In the genomic region with DNA sequence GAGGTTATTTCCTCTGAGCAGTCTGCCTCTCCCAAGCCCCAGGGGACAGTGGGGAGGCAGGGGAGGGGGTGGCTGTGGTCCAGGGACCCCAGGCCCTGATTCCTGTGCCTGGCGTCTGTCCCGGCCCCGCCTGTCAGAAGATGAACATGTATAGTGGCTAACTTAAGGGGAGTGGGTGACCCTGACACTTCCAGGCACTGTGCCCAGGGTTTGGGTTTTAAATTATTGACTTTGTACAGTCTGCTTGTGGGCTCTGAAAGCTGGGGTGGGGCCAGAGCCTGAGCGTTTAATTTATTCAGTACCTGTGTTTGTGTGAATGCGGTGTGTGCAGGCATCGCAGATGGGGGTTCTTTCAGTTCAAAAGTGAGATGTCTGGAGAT, we compare ENCODE assay signal across 9 cellular contexts. TPM values are rescaled to one million over a fixed set of nuclear protein-coding genes. Genes with fewer than 3 reads are reported as not detected.
DNase-seq lines count a peak whose midpoint lies in the region; ATAC-seq and TF ChIP-seq lines count a peak whose summit lies in the region.
"Had no signal": no experiment of that assay in that cellular context is flagged by ENCODE, and none has a peak within 500 bp of the region (broad histone marks: within the 10 kb centered on the region; RNA-seq: fewer than 3 reads in every experiment).

No MANE protein-coding gene starts in this region.

- H3K9me3 Mint-ChIP-seq in dendritic cell treated with granulocyte-macrophage colony-stimulating factor and Interleukin-4, amounts not matched to agents 40 ng/mL and 50 ng/mL, for 4 days: no peaks in the 10 kb centered on the region
- no peaks in the 10 kb centered on the region for H3K9me3 Mint-ChIP-seq in natural killer cell

- no peaks in the 10 kb centered on the region for H3K27me3 Mint-ChIP-seq in dendritic cell treated with granulocyte-macrophage colony-stimulating factor and Interleukin-4, amounts not matched to agents 40 ng/mL and 50 ng/mL, for 4 days
- H3K27me3 Mint-ChIP-seq in natural killer cell (ENCODE audit: low read depth in 2 of 2): no peaks in the 10 kb centered on the region

- ATAC-seq in natural killer cell (no peak), HG02885 (IDR thresholded peaks at IDR 0.05; ENCODE audit: poor library complexity, unreplicated experiment) (no peak)

- H3K9me2 ChIP-seq in Loucy (replicated peaks; ENCODE audit: low read depth, low read length): no peaks in the 10 kb centered on the region

- H3K27me3 ChIP-seq in ACC112 (ENCODE audit: insufficient read depth, low read length) (no peaks in the 10 kb centered on the region), Loucy (ENCODE audit: insufficient read depth, low read length, poor library complexity, severe bottlenecking) (no peaks in the 10 kb centered on the region), mesendoderm (ENCODE audit: insufficient read depth, low read length, poor library complexity) (no peaks in the 10 kb centered on the region)

- no peak overlapping the region for H3K18ac ChIP-seq in mesendoderm (ENCODE audit: low read length)

- H3K9ac ChIP-seq in Loucy (ENCODE audit: low read depth, low read length, poor library complexity, severe bottlenecking): no peak overlapping the region
- H3K9ac ChIP-seq in mesendoderm (ENCODE audit: low read length): no peak overlapping the region

- DNase-seq in natural killer cell: peak; percentile 15
- no peak for DNase-seq in NCI-H82 treated with DMSO at 0.1 percent for 48 hours (lab: John Stamatoyannopoulos, UW; ENCODE audit: unreplicated experiment)
- DNase-seq in effector CD8-positive, alpha-beta T cell (lab: John Stamatoyannopoulos, UW): no peak
- DNase-seq in mesendoderm: no peak

- peaks cover 61% of the 10 kb centered on the region for H3K36me3 Mint-ChIP-seq in dendritic cell treated with granulocyte-macrophage colony-stimulating factor and Interleukin-4, amounts not matched to agents 40 ng/mL and 50 ng/mL, for 4 days (ENCODE audit: low read depth)
- H3K36me3 Mint-ChIP-seq in natural killer cell: no peaks in the 10 kb centered on the region

- H2BK5ac ChIP-seq in mesendoderm (ENCODE audit: low read length): no peak overlapping the region

- no peak overlapping the region for H2AK5ac ChIP-seq in mesendoderm (ENCODE audit: low read length)

- H3K4me1 ChIP-seq in ACC112 (ENCODE audit: control insufficient read depth, insufficient read depth, low read length, unreplicated experiment) (peaks cover 23% of the 10 kb centered on the region), Loucy (ENCODE audit: insufficient read depth, low read length, poor library complexity, severe bottlenecking) (peaks cover 31% of the 10 kb centered on the region), mesendoderm (ENCODE audit: control insufficient read depth, low read depth, low read length) (peaks cover 2% of the 10 kb centered on the region)

- H4K5ac ChIP-seq in mesendoderm (ENCODE audit: low read length): no peak overlapping the region

- H3K79me1 ChIP-seq in mesendoderm (ENCODE audit: low read length): peaks cover 2% of the 10 kb centered on the region

- H3K27ac Mint-ChIP-seq in dendritic cell treated with granulocyte-macrophage colony-stimulating factor and Interleukin-4, amounts not matched to agents 40 ng/mL and 50 ng/mL, for 4 days: peak overlapping the region; percentile 97
- peak overlapping the region; percentile 88 to 90 for H3K27ac Mint-ChIP-seq in natural killer cell

- H3K79me2 ChIP-seq in ACC112 (ENCODE audit: control insufficient read depth, insufficient read depth, low read length, unreplicated experiment) (peaks cover 25% of the 10 kb centered on the region), Loucy (ENCODE audit: insufficient read depth, low read length) (peaks cover 60% of the 10 kb centered on the region), mesendoderm (ENCODE audit: control insufficient read depth, insufficient read depth, low read length) (peaks cover 4% of the 10 kb centered on the region)

- no CpG with 5 or more reads among the region's 6 CpGs for WGBS in mesendoderm (ENCODE audit: extremely low coverage, insufficient coverage, low lambda C conversion rate)

- H3K4me3 ChIP-seq in ACC112 (ENCODE audit: low read depth, low read length) (peak overlapping the region; percentile 90), Loucy (ENCODE audit: low read length, poor library complexity, severe bottlenecking) (peak overlapping the region; percentile 93), mesendoderm (ENCODE audit: low read length) (no peak overlapping the region)

- no peak overlapping the region for H3K56ac ChIP-seq in mesendoderm (ENCODE audit: low read length)

- intact Hi-C loops in dendritic cell treated with granulocyte-macrophage colony-stimulating factor and Interleukin-4, amounts not matched to agents 40 ng/mL and 50 ng/mL, for 4 days (cut with micrococcal nuclease): no loop called here
- intact Hi-C loops in natural killer cell (cut with micrococcal nuclease): no loop called here

- H3K9me3 ChIP-seq in Loucy (ENCODE audit: insufficient read depth, low read depth, low read length): no peaks in the 10 kb centered on the region

- no peak overlapping the region for H3K4ac ChIP-seq in mesendoderm (ENCODE audit: low read depth, low read length)

- H3F3A ChIP-seq in Loucy (ENCODE audit: low read depth): no peaks in the 10 kb centered on the region

- H2AFZ ChIP-seq in ACC112 (ENCODE audit: low read length, unreplicated experiment): no peak overlapping the region
- no peak overlapping the region for H2AFZ ChIP-seq in Loucy (ENCODE audit: low read length)

- H3K27ac ChIP-seq in ACC112 (ENCODE audit: low read depth, low read length) (no peak overlapping the region), mesendoderm (ENCODE audit: low read depth, low read length) (no peak overlapping the region)

- H2BK15ac ChIP-seq in mesendoderm (replicated peaks; ENCODE audit: low read depth): no peak overlapping the region

- H3K36me3 ChIP-seq in ACC112 (ENCODE audit: insufficient read depth, low read length): no peaks in the 10 kb centered on the region
- peaks cover 16% of the 10 kb centered on the region; the same call in 1 of the 2 replicates for H3K36me3 ChIP-seq in Loucy (ENCODE audit: insufficient read depth, low read length)
- no peaks in the 10 kb centered on the region for H3K36me3 ChIP-seq in mesendoderm (ENCODE audit: control insufficient read depth, insufficient read depth, low read length)

- H3K23ac ChIP-seq in mesendoderm (ENCODE audit: low read length): no peak overlapping the region

- peak overlapping the region; percentile 99 for H3K4me3 Mint-ChIP-seq in dendritic cell treated with granulocyte-macrophage colony-stimulating factor and Interleukin-4, amounts not matched to agents 40 ng/mL and 50 ng/mL, for 4 days
- H3K4me3 Mint-ChIP-seq in natural killer cell: peak overlapping the region; percentile 74

- H3K4me1 Mint-ChIP-seq in dendritic cell treated with granulocyte-macrophage colony-stimulating factor and Interleukin-4, amounts not matched to agents 40 ng/mL and 50 ng/mL, for 4 days (ENCODE audit: low read depth): peaks cover 68% of the 10 kb centered on the region
- H3K4me1 Mint-ChIP-seq in natural killer cell: peaks cover 10 to 37% of the 10 kb centered on the region in 2 donors

- TF ChIP-seq CTCF in Loucy (conservative IDR thresholded peaks at IDR 0.05; ENCODE audit: low read length) (no peak), natural killer cell (IDR thresholded peaks at IDR 0.05) (no peak)

- H4K8ac ChIP-seq in mesendoderm (ENCODE audit: low read depth, low read length): no peak overlapping the region

- H2BK120ac ChIP-seq in mesendoderm (ENCODE audit: low read depth, low read length): no peak overlapping the region

- H3K4me2 ChIP-seq in Loucy (ENCODE audit: low read depth, low read length, poor library complexity, severe bottlenecking) (peak overlapping the region; percentile 83), mesendoderm (ENCODE audit: low read length) (no peak overlapping the region)

- H4K20me1 ChIP-seq in Loucy (ENCODE audit: insufficient read depth, low read length, poor library complexity, severe bottlenecking): peaks cover 42% of the 10 kb centered on the region

RNA-seq across cellular contexts. Expression of gene PIM3, which starts 3.1 kb away (rescaled TPM):
- 100 to 1,000 TPM; 107 to 130 (median 129) TPM for total RNA-seq in natural killer cell
- polyA plus RNA-seq in mesendoderm (2013, experiment 1 of 2): 14.0 TPM
- polyA plus RNA-seq in mesendoderm (2013, experiment 2 of 2): 14.1 TPM

RNA-seq across cellular contexts. Expression of gene CRELD2, which starts 45.2 kb away (rescaled TPM):
- 10 to 100 TPM; 45.1 to 69.8 (median 48.5) TPM for total RNA-seq in natural killer cell
- polyA plus RNA-seq in mesendoderm (2013, experiment 1 of 2): 18.7 TPM
- polyA plus RNA-seq in mesendoderm (2013, experiment 2 of 2): 18.4 TPM

RNA-seq across cellular contexts. Expression of gene ALG12, which starts 45.4 kb away (rescaled TPM):
- total RNA-seq in natural killer cell: 10 to 100 TPM; 17.2 to 22.7 (median 19.2) TPM
- 11.0 TPM for polyA plus RNA-seq in mesendoderm (2013, experiment 1 of 2)
- 11.4 TPM for polyA plus RNA-seq in mesendoderm (2013, experiment 2 of 2)

RNA-seq across cellular contexts. Expression of gene IL17REL, which starts 48.9 kb away (rescaled TPM):
- total RNA-seq in natural killer cell: not detected
- polyA plus RNA-seq in mesendoderm (2013, experiment 1 of 2): not detected
- not detected for polyA plus RNA-seq in mesendoderm (2013, experiment 2 of 2)
- total RNA-seq: SK-MEL-5 had no signal
